ENCODE assay signal across 10 cellular contexts in genomic region chr9:122125891-122126331, GRCh38. TPM values are rescaled to one million over a fixed set of nuclear protein-coding genes. Genes with fewer than 3 reads are reported as not detected.
DNase-seq lines count a peak whose midpoint lies in the region; ATAC-seq, FAIRE-seq and TF ChIP-seq lines count a peak whose summit lies in the region.
"Had no signal": no experiment of that assay in that cellular context is flagged by ENCODE, and none has a peak within 500 bp of the region (broad histone marks: within the 10 kb centered on the region; RNA-seq: fewer than 3 reads in every experiment).

No MANE protein-coding gene starts in this region.

- no peak for ATAC-seq in activated CD4-positive, alpha-beta T cell treated with anti-CD3 and anti-CD28 coated beads for 36 hours
- no peak for ATAC-seq in stimulated activated naive B cell treated with anti-CD40 and anti-IgM and Interleukin-4, amounts not matched to agents 10 μg/mL and 1 μg/mL and 100 μg/mL, for 72 hours (replicated peaks)
- ATAC-seq in GM18867 (IDR thresholded peaks at IDR 0.05; ENCODE audit: unreplicated experiment), result no peak

- H3K36me3 Mint-ChIP-seq in activated CD4-positive, alpha-beta T cell treated with anti-CD3 and anti-CD28 coated beads for 36 hours (ENCODE audit: low read depth), result no peaks in the 10 kb centered on the region
- H3K36me3 Mint-ChIP-seq in stimulated activated naive B cell treated with anti-CD40 and anti-IgM and Interleukin-4, amounts not matched to agents 10 μg/mL and 1 μg/mL and 100 μg/mL, for 72 hours, result no peaks in the 10 kb centered on the region
- H3K36me3 Mint-ChIP-seq: T-cell had no signal

- TF ChIP-seq CTCF in bronchial epithelial cell (IDR thresholded peaks at IDR 0.05; ENCODE audit: insufficient read depth, low read length, severe bottlenecking), result no peak

- no peak overlapping the region for H3K4me3 ChIP-seq in bronchial epithelial cell (ENCODE audit: low read depth, low read length)

- POLR2A ChIA-PET in activated CD4-positive, alpha-beta T cell treated with anti-CD3 and anti-CD28 coated beads for 36 hours (lab: Charles Lee), result no interaction called here

- no peaks in the 10 kb centered on the region for H3K27me3 ChIP-seq in bronchial epithelial cell (ENCODE audit: control insufficient read depth, insufficient read depth, low read length)

- H3K27ac Mint-ChIP-seq in activated CD4-positive, alpha-beta T cell treated with anti-CD3 and anti-CD28 coated beads for 36 hours, result no peak overlapping the region
- H3K27ac Mint-ChIP-seq in stimulated activated naive B cell treated with anti-CD40 and anti-IgM and Interleukin-4, amounts not matched to agents 10 μg/mL and 1 μg/mL and 100 μg/mL, for 72 hours, result no peak overlapping the region

- intact Hi-C loops in activated CD4-positive, alpha-beta T cell treated with anti-CD3 and anti-CD28 coated beads for 36 hours (cut with DNase I, micrococcal nuclease), result loop anchor here (1.0 to 2.0 kb wide), 4 partner anchors 33 to 684 kb away; partner anchors contain the start of genes MORN5 (in 1 of the 2) and NDUFA8 (in 1 of the 2)

- peaks cover 13% of the 10 kb centered on the region for H3K4me1 Mint-ChIP-seq in activated CD4-positive, alpha-beta T cell treated with anti-CD3 and anti-CD28 coated beads for 36 hours
- H3K4me1 Mint-ChIP-seq in stimulated activated naive B cell treated with anti-CD40 and anti-IgM and Interleukin-4, amounts not matched to agents 10 μg/mL and 1 μg/mL and 100 μg/mL, for 72 hours, result peaks cover 11 to 29% of the 10 kb centered on the region in 2 donors

- no peak for FAIRE-seq in bronchial epithelial cell (lab: Jason Lieb, UNC)

- H3K9me3 Mint-ChIP-seq in activated CD4-positive, alpha-beta T cell treated with anti-CD3 and anti-CD28 coated beads for 36 hours (ENCODE audit: low read depth), result no peaks in the 10 kb centered on the region
- no peaks in the 10 kb centered on the region for H3K9me3 Mint-ChIP-seq in stimulated activated naive B cell treated with anti-CD40 and anti-IgM and Interleukin-4, amounts not matched to agents 10 μg/mL and 1 μg/mL and 100 μg/mL, for 72 hours
- H3K9me3 Mint-ChIP-seq: T-cell had no signal

- H3K4me3 Mint-ChIP-seq in activated CD4-positive, alpha-beta T cell treated with anti-CD3 and anti-CD28 coated beads for 36 hours, result peak overlapping the region; percentile 56
- H3K4me3 Mint-ChIP-seq in stimulated activated naive B cell treated with anti-CD40 and anti-IgM and Interleukin-4, amounts not matched to agents 10 μg/mL and 1 μg/mL and 100 μg/mL, for 72 hours, result peak overlapping the region; percentile 65

- CTCF ChIA-PET in activated CD4-positive, alpha-beta T cell treated with anti-CD3 and anti-CD28 coated beads for 36 hours (lab: Charles Lee), result interaction anchor here (0.6 to 11.9 kb wide), 10 partner anchors 12 to 682 kb away, joined by 3 to 208 read pairs (median 4); partner anchors contain the start of genes MORN5, MRRF, NDUFA8 and RBM18

- no peaks in the 10 kb centered on the region for H3K36me3 ChIP-seq in bronchial epithelial cell (ENCODE audit: control insufficient read depth, insufficient read depth, low read length)

- H3K27me3 Mint-ChIP-seq in activated CD4-positive, alpha-beta T cell treated with anti-CD3 and anti-CD28 coated beads for 36 hours, result peaks cover 28% of the 10 kb centered on the region
- H3K27me3 Mint-ChIP-seq in stimulated activated naive B cell treated with anti-CD40 and anti-IgM and Interleukin-4, amounts not matched to agents 10 μg/mL and 1 μg/mL and 100 μg/mL, for 72 hours, result peaks cover 58 to 60% of the 10 kb centered on the region in 2 donors

- DNase-seq in activated CD4-positive, alpha-beta T cell treated with anti-CD3 and anti-CD28 coated beads for 36 hours, result no peak
- DNase-seq in activated CD4-positive, alpha-beta T cell treated with anti-CD3 and anti-CD28 coated beads, Interleukin-2, amount 50 U/mL, for 48 hours, result no peak
- DNase-seq in bronchial epithelial cell (ENCODE audit: low read depth) (peak; percentile 32), iris pigment epithelial cell (ENCODE audit: low read depth) (peak; percentile 22), ecto neural progenitor cell (ENCODE audit: low spot score) (no peak), MV-4-11 (lab: John Stamatoyannopoulos, UW) (no peak)
- no peak for DNase-seq in stimulated activated naive B cell treated with anti-CD40 and anti-IgM and Interleukin-4, amounts not matched to agents 10 μg/mL and 1 μg/mL and 100 μg/mL, for 72 hours

RNA-seq across cellular contexts. Expression of gene TTLL11, which starts 32.8 kb away (rescaled TPM):
- 1 to 10 TPM; 1.3 to 1.8 TPM for total RNA-seq in activated CD4-positive, alpha-beta T cell treated with anti-CD3 and anti-CD28 coated beads for 36 hours
- total RNA-seq in bronchial epithelial cell, result 1.8 and 2.3 TPM in 2 replicates

RNA-seq across cellular contexts. Expression of gene NDUFA8, which starts 33.7 kb away (rescaled TPM):
- total RNA-seq in activated CD4-positive, alpha-beta T cell treated with anti-CD3 and anti-CD28 coated beads for 36 hours, result 10 to 100 TPM; 50.4 to 57.2 TPM
- 34.2 and 39.4 TPM in 2 replicates for total RNA-seq in bronchial epithelial cell

RNA-seq across cellular contexts. Expression of gene MORN5, which starts 33.8 kb away (rescaled TPM):
- total RNA-seq in activated CD4-positive, alpha-beta T cell treated with anti-CD3 and anti-CD28 coated beads for 36 hours, result not detected
- not detected in 2 replicates for total RNA-seq in bronchial epithelial cell
- total RNA-seq: kidney epithelial cell, T-cell had no signal

Comparison
In these comparisons a context has a peak if more than half of its experiments do, and no peak if none do; other contexts are left out.
1. DNase-seq: peak in bronchial epithelial cell (single experiment) and iris pigment epithelial cell (single experiment); none in activated CD4-positive, alpha-beta T cell treated with anti-CD3 and anti-CD28 coated beads for 36 hours (single experiment), activated CD4-positive, alpha-beta T cell treated with anti-CD3 and anti-CD28 coated beads, Interleukin-2, amount 50 U/mL, for 48 hours (0 of 2), stimulated activated naive B cell treated with anti-CD40 and anti-IgM and Interleukin-4, amounts not matched to agents 10 μg/mL and 1 μg/mL and 100 μg/mL, for 72 hours (single experiment), ecto neural progenitor cell (single experiment) and MV-4-11 (single experiment).